18 cellular contexts compared by ENCODE assay signal in genomic region chr2:147430408-147430807, GRCh38.
DNase-seq lines count a peak whose midpoint lies in the region; ATAC-seq and TF ChIP-seq lines count a peak whose summit lies in the region.
"Had no signal": no experiment of that assay in that cellular context is flagged by ENCODE, and none has a peak within 500 bp of the region (broad histone marks: within the 10 kb centered on the region; RNA-seq: fewer than 3 reads in every experiment).

No MANE protein-coding gene starts in this region.

- no peaks in the 10 kb centered on the region for H3K36me3 Mint-ChIP-seq in activated naive CD4-positive, alpha-beta T cell treated with anti-CD3 and anti-CD28 coated beads for 36 hours (ENCODE audit: low read depth)
- H3K36me3 Mint-ChIP-seq: CD8-positive, alpha-beta memory T cell had no signal

- peak; percentile 62 for ATAC-seq in left lobe of liver
- ATAC-seq in GM21423 (IDR thresholded peaks at IDR 0.05; ENCODE audit: unreplicated experiment): no peak
- ATAC-seq in HG03280 (IDR thresholded peaks at IDR 0.05; ENCODE audit: unreplicated experiment): no peak
- ATAC-seq: A549 had no signal

- DNase-seq in NCI-H82 (lab: John Stamatoyannopoulos, UW) (peak; percentile 13), NCI-H82 treated with DMSO at 0.1 percent for 48 hours (lab: John Stamatoyannopoulos, UW; ENCODE audit: unreplicated experiment) (no peak), LNCaP clone FGC (ENCODE audit: low read depth) (peak; percentile 50), left lobe of liver (ENCODE audit: low spot score) (peak; percentile 78), foreskin melanocyte (no peak)
- no peak for DNase-seq in activated naive CD4-positive, alpha-beta T cell treated with anti-CD3 and anti-CD28 coated beads for 36 hours
- DNase-seq: CD8-positive, alpha-beta memory T cell; KBM-7; NCI-H1930; NCI-H226; NCI-H526 treated with DMSO at 0.1 percent for 48 hours; RPMI8226; SIG-M5 had no signal

- no peaks in the 10 kb centered on the region for H3K27me3 Mint-ChIP-seq in activated naive CD4-positive, alpha-beta T cell treated with anti-CD3 and anti-CD28 coated beads for 36 hours (ENCODE audit: low read depth)
- H3K27me3 Mint-ChIP-seq: CD8-positive, alpha-beta memory T cell had no signal

- no peak overlapping the region for H3K4me3 Mint-ChIP-seq in activated naive CD4-positive, alpha-beta T cell treated with anti-CD3 and anti-CD28 coated beads for 36 hours
- H3K4me3 Mint-ChIP-seq: CD8-positive, alpha-beta memory T cell had no signal

- intact Hi-C loops in activated naive CD4-positive, alpha-beta T cell treated with anti-CD3 and anti-CD28 coated beads for 36 hours (cut with micrococcal nuclease): no loop called here

- no peak overlapping the region for H3K4me3 ChIP-seq in LNCaP clone FGC (ENCODE audit: low read depth, low read length)
- H3K4me3 ChIP-seq: A549; BLaER1 treated with 17β-estradiol and CSF1 and Interleukin-3, amounts not matched to agents 10 nM and 100 nM; HAP-1 had no signal

- CTCF ChIA-PET in activated naive CD4-positive, alpha-beta T cell treated with anti-CD3 and anti-CD28 coated beads for 36 hours (lab: Charles Lee): no interaction called here

- no peaks in the 10 kb centered on the region for H3K4me1 Mint-ChIP-seq in activated naive CD4-positive, alpha-beta T cell treated with anti-CD3 and anti-CD28 coated beads for 36 hours (ENCODE audit: low read depth)

- no peak overlapping the region for H3K27ac Mint-ChIP-seq in activated naive CD4-positive, alpha-beta T cell treated with anti-CD3 and anti-CD28 coated beads for 36 hours
- H3K27ac Mint-ChIP-seq: CD8-positive, alpha-beta memory T cell had no signal

- no peaks in the 10 kb centered on the region for H3K9me3 Mint-ChIP-seq in activated naive CD4-positive, alpha-beta T cell treated with anti-CD3 and anti-CD28 coated beads for 36 hours
- H3K9me3 Mint-ChIP-seq: CD8-positive, alpha-beta memory T cell had no signal

- no peak for TF ChIP-seq CTCF in LNCaP clone FGC (IDR thresholded peaks at IDR 0.05; ENCODE audit: control insufficient read depth, extremely low read depth, insufficient read depth)

Comparison
In these comparisons a context has a peak if more than half of its experiments do, and no peak if none do; other contexts are left out.
1. DNase-seq: peak in NCI-H82 (single experiment), LNCaP clone FGC (single experiment) and left lobe of liver (single experiment); none in NCI-H82 treated with DMSO at 0.1 percent for 48 hours (single experiment), foreskin melanocyte (single experiment) and activated naive CD4-positive, alpha-beta T cell treated with anti-CD3 and anti-CD28 coated beads for 36 hours (single experiment).